28 cellular contexts compared by ENCODE assay signal in genomic region chr21:18869105-18869504, GRCh38.
"Had no signal": no experiment of that assay in that cellular context is flagged by ENCODE, and none has a peak within 500 bp of the region (broad histone marks: within the 10 kb centered on the region; RNA-seq: fewer than 3 reads in every experiment).

No MANE protein-coding gene starts in this region.

- FAIRE-seq: colon, endometrium, endothelial cell of umbilical vein, frontal cortex had no signal

- H3K9me3 ChIP-seq: colonic mucosa, gastrocnemius medialis had no signal

- H3K4me3 ChIP-seq: colonic mucosa, coronary artery, dorsolateral prefrontal cortex, esophagus muscularis mucosa, esophagus squamous epithelium, gastrocnemius medialis, gastroesophageal sphincter, heart left ventricle, heart right ventricle had no signal

- ATAC-seq: effector memory CD8-positive, alpha-beta T cell; esophagus mucosa; foreskin keratinocyte; gastrocnemius medialis; gastroesophageal sphincter; heart left ventricle; heart right ventricle had no signal

- DNase-seq: colonic mucosa; cortex of kidney; dermis blood vessel endothelial cell; dorsolateral prefrontal cortex; effector CD4-positive, alpha-beta T cell; effector CD8-positive, alpha-beta T cell; effector memory CD4-positive, alpha-beta T cell; effector memory CD8-positive, alpha-beta T cell; endodermal cell; erythroblast; esophagus squamous epithelium; foreskin fibroblast; foreskin keratinocyte; foreskin melanocyte; gastrocnemius medialis; glutamatergic neuron; head of caudate nucleus; heart left ventricle; heart right ventricle had no signal

- H3K27ac ChIP-seq: colonic mucosa, coronary artery, dorsolateral prefrontal cortex, epithelial cell of prostate, esophagus muscularis mucosa, esophagus squamous epithelium, foreskin keratinocyte, gastrocnemius medialis, gastroesophageal sphincter, heart left ventricle, heart right ventricle had no signal

- H3K36me3 ChIP-seq: colonic mucosa, esophagus muscularis mucosa, esophagus squamous epithelium, gastrocnemius medialis, gastroesophageal sphincter, heart left ventricle, heart right ventricle had no signal

- H3K27me3 ChIP-seq: colonic mucosa, dorsolateral prefrontal cortex, esophagus muscularis mucosa, esophagus squamous epithelium, foreskin keratinocyte, gastrocnemius medialis, gastroesophageal sphincter, heart left ventricle, heart right ventricle had no signal

- H3K4me1 ChIP-seq: colonic mucosa, esophagus muscularis mucosa, esophagus squamous epithelium, foreskin keratinocyte, gastrocnemius medialis, gastroesophageal sphincter, heart left ventricle, heart right ventricle had no signal
